ENCODE assay signal across 10 cellular contexts in the genomic region with DNA sequence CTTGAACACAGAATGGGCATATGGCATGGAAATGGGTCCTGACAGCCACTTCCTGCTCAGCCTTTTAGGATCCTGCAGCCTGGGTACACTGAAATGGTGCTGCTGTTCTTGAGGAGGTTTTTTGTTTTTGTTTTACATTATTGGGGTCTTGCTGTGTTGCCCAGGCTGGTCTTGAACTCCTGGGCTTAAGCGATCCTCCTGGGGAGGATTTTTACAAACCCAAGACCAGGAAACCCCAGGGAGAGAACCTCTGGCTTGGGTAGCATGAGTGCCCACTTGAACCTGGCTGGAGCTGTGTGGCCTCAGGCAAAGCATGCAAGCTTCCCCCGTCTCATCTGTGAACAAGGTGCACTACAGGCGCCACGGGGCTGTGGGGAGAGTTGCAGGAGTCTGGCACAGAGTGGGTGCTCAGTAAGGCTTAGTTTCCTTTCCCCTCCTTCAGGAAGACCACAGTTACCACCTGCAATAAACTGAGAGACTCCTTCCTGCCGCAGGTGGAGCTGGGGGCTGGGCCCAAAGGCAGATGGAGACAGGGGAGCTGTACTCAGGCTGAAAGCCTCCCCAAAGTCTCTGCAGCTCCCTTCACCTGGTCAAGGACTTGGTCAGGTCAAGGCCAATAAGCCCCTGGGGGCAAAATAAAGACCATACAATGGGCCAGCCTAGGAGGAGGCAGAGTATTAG.
A peak's percentile ranks its signal among the peaks of the same experiment; 100 is the strongest.
DNase-seq lines count a peak whose midpoint lies in the region; ATAC-seq lines count a peak whose summit lies in the region.
"Had no signal": no experiment of that assay in that cellular context is flagged by ENCODE, and none has a peak within 500 bp of the region (broad histone marks: within the 10 kb centered on the region; RNA-seq: fewer than 3 reads in every experiment).

No MANE protein-coding gene starts in this region.

- ATAC-seq in HG02840 (IDR thresholded peaks at IDR 0.05; ENCODE audit: low FRiP score, unreplicated experiment) (no peak), HG03442 (IDR thresholded peaks at IDR 0.05; ENCODE audit: unreplicated experiment) (no peak)

- DNase-seq in KG1 (lab: John Stamatoyannopoulos, UW) (peak; percentile 67), RPMI8226 (no peak), T1000 (lab: John Stamatoyannopoulos, UW) (no peak)
- peak in 2 of 3 experiments; percentile 25 to 60 for DNase-seq in activated CD8-positive, alpha-beta memory T cell treated with anti-CD3 and anti-CD28 coated beads for 48 hours (ENCODE audit: low read depth in 2 of 3, low spot score in 2 of 3)
- peak; percentile 13 for DNase-seq in effector CD8-positive, alpha-beta T cell (lab: John Stamatoyannopoulos, UW)
- DNase-seq in stimulated activated CD4-positive, alpha-beta T cell treated with anti-CD3 and anti-CD28 coated beads, TNF-alpha, amount 100 ng/mL, for 48 hours (ENCODE audit: low read depth in 3 of 3): peak; percentile 29 to 48 (median 45)
- DNase-seq: Caco-2, MG63 had no signal

Comparison
In these comparisons a context has a peak if more than half of its experiments do, and no peak if none do; other contexts are left out.
1. DNase-seq: peak in KG1 (single experiment), activated CD8-positive, alpha-beta memory T cell treated with anti-CD3 and anti-CD28 coated beads for 48 hours (2 of 3), effector CD8-positive, alpha-beta T cell (single experiment) and stimulated activated CD4-positive, alpha-beta T cell treated with anti-CD3 and anti-CD28 coated beads, TNF-alpha, amount 100 ng/mL, for 48 hours (3 of 3); none in RPMI8226 (single experiment) and T1000 (single experiment).